2 cellular contexts compared by ENCODE assay signal in genomic region chr5:72624641-72625236, GRCh38.
TF ChIP-seq lines count a peak whose summit lies in the region.

No MANE protein-coding gene starts in this region.

TF ChIP-seq in H1, 55 proteins besides CTCF, POLR2A, EP300 and RAD21 (continued from another document):
- TF ChIP-seq BACH1 (IDR thresholded peaks at IDR 0.05; ENCODE audit: low read length) = no peak
- no peak for TF ChIP-seq CHD2 (IDR thresholded peaks at IDR 0.05; ENCODE audit: low read length)
- no peak for TF ChIP-seq NANOG (IDR thresholded peaks at IDR 0.05; ENCODE audit: insufficient read depth, low read depth, low read length, poor library complexity, severe bottlenecking)
- no peak for TF ChIP-seq SAP30 (IDR thresholded peaks at IDR 0.05; ENCODE audit: insufficient read depth, insufficient replicate concordance, low read length)
- TF ChIP-seq EZH2 (IDR thresholded peaks at IDR 0.05; ENCODE audit: low read depth, low read length, severe bottlenecking) = no peak
- no peak for TF ChIP-seq ASH2L (IDR thresholded peaks at IDR 0.05; ENCODE audit: low read length)
- TF ChIP-seq E2F6 (IDR thresholded peaks at IDR 0.05) = no peak
TF ChIP-seq in H1: peak in this region for 0.

TF ChIP-seq in WTC11, 78 proteins besides CTCF, POLR2A, EP300 and RAD21 (continued from another document):
- no peak for TF ChIP-seq E2F5 (CRISPR knock-in tag; IDR thresholded peaks at IDR 0.05)
- no peak for TF ChIP-seq FOXK1 (CRISPR knock-in tag; IDR thresholded peaks at IDR 0.05)
- no peak for TF ChIP-seq FOXP1 (CRISPR knock-in tag; IDR thresholded peaks at IDR 0.05; ENCODE audit: borderline replicate concordance)
- TF ChIP-seq TEAD1 (CRISPR knock-in tag; IDR thresholded peaks at IDR 0.05) = no peak
- no peak for TF ChIP-seq TP53 (CRISPR knock-in tag; IDR thresholded peaks at IDR 0.05)
- TF ChIP-seq E2F4 (CRISPR knock-in tag; IDR thresholded peaks at IDR 0.05; ENCODE audit: borderline replicate concordance, low read depth) = no peak
- no peak for TF ChIP-seq ATF1 (CRISPR knock-in tag; IDR thresholded peaks at IDR 0.05)
- TF ChIP-seq KAT7 (CRISPR knock-in tag; IDR thresholded peaks at IDR 0.05; ENCODE audit: borderline replicate concordance) = no peak
- no peak for TF ChIP-seq ZNF512 (CRISPR knock-in tag; IDR thresholded peaks at IDR 0.05; ENCODE audit: borderline replicate concordance)
- no peak for TF ChIP-seq USF2 (CRISPR knock-in tag; IDR thresholded peaks at IDR 0.05)
- no peak for TF ChIP-seq ZNF396 (CRISPR knock-in tag; IDR thresholded peaks at IDR 0.05; ENCODE audit: borderline replicate concordance)
- no peak for TF ChIP-seq JUN (CRISPR knock-in tag; IDR thresholded peaks at IDR 0.05)
- TF ChIP-seq STAT6 (CRISPR knock-in tag; conservative IDR thresholded peaks at IDR 0.05; ENCODE audit: low read depth) = no peak
- TF ChIP-seq E2F1 (CRISPR knock-in tag; IDR thresholded peaks at IDR 0.05) = no peak
- no peak for TF ChIP-seq ATF2 (CRISPR knock-in tag; IDR thresholded peaks at IDR 0.05; ENCODE audit: borderline replicate concordance, low read depth)
TF ChIP-seq in WTC11: peak in this region for 0.
